1 cellular context compared by ENCODE assay signal in genomic region chr11:72776117-72776843, GRCh38.
TF ChIP-seq lines count a peak whose summit lies in the region.

No MANE protein-coding gene starts in this region.

TF ChIP-seq in K562, 482 proteins besides CTCF, POLR2A, EP300 and RAD21 (continued from another document and continues in another):
- TF ChIP-seq ZNF609 (CRISPR knock-in tag; IDR thresholded peaks at IDR 0.05; ENCODE audit: borderline replicate concordance) (no peak), LCOR (CRISPR knock-in tag; IDR thresholded peaks at IDR 0.05) (peak; percentile 93; the same call in 1 of the 2 replicates), ZNF41 (CRISPR knock-in tag; conservative IDR thresholded peaks at IDR 0.05) (peak; percentile 73; the same call in 1 of the 2 replicates), PHF8 (IDR thresholded peaks at IDR 0.05; ENCODE audit: borderline replicate concordance, low read length) (peak; percentile 48; the same call in 1 of the 2 replicates), ZNF830 (CRISPR knock-in tag; IDR thresholded peaks at IDR 0.05) (no peak), KLF10 (CRISPR knock-in tag; IDR thresholded peaks at IDR 0.05) (no peak), CEBPB (tag; IDR thresholded peaks at IDR 0.05) (peak; percentile 73), E2F6 (IDR thresholded peaks at IDR 0.05; ENCODE audit: borderline replicate concordance in 1 of 2, extremely low read depth in 1 of 2, insufficient read depth in 1 of 2, insufficient read length in 1 of 2, low read depth in 1 of 2, low read length in 1 of 2, poor library complexity in 1 of 2, severe bottlenecking in 1 of 2) (no peak), ZNF76 (CRISPR knock-in tag; IDR thresholded peaks at IDR 0.05; ENCODE audit: borderline replicate concordance) (peak; percentile 71; the same call in 1 of the 2 replicates), CUX1 (CRISPR knock-in tag; IDR thresholded peaks at IDR 0.05) (peak; percentile 89), ZFP36 (IDR thresholded peaks at IDR 0.05; ENCODE audit: low read depth, low read length, partially characterized antibody) (peak; percentile 4), NBN (IDR thresholded peaks at IDR 0.05; ENCODE audit: low read depth) (0 out of 2 replicates have a peak, but pooled peaks have one; percentile 56), NFXL1 (CRISPR knock-in tag; IDR thresholded peaks at IDR 0.05) (peak; percentile 79; the same call in 1 of the 2 replicates), FOSL1 (tag; conservative IDR thresholded peaks at IDR 0.05) (peak; percentile 80), HNRNPL (IDR thresholded peaks at IDR 0.05; ENCODE audit: low read depth, low read length) (peak; percentile 63; the same call in 1 of the 2 replicates), TBP (optimal IDR thresholded peaks at IDR 0.05; ENCODE audit: low read depth, low read length) (peak; percentile 37), THRA (IDR thresholded peaks at IDR 0.05) (no peak), ZNF780A (CRISPR knock-in tag; IDR thresholded peaks at IDR 0.05) (no peak), ZNF644 (tag; IDR thresholded peaks at IDR 0.05; ENCODE audit: low read depth) (0 out of 2 replicates have a peak, but pooled peaks have one; percentile 52), HMBOX1 (IDR thresholded peaks at IDR 0.05) (peak; percentile 79), ZNF584 (CRISPR knock-in tag; IDR thresholded peaks at IDR 0.05; ENCODE audit: low read depth) (peak; percentile 86), TFAP4 (CRISPR knock-in tag; IDR thresholded peaks at IDR 0.05; ENCODE audit: borderline replicate concordance) (peak; percentile 97), MTA2 (IDR thresholded peaks at IDR 0.05; ENCODE audit: low read depth) (peak; percentile 69), NCOA1 (IDR thresholded peaks at IDR 0.05; ENCODE audit: low read depth) (peak; percentile 74; the same call in 1 of the 2 replicates), ZNF583 (CRISPR knock-in tag; IDR thresholded peaks at IDR 0.05) (peak; percentile 36), ATF7 (IDR thresholded peaks at IDR 0.05) (peak; percentile 95), ZNF707 (CRISPR knock-in tag; conservative IDR thresholded peaks at IDR 0.05) (no peak; the same call in 1 of the 2 replicates), RNF2 (IDR thresholded peaks at IDR 0.05) (peak; percentile 77), CREBBP (IDR thresholded peaks at IDR 0.05; ENCODE audit: low read depth, low read length) (no peak), NFE2 (IDR thresholded peaks at IDR 0.05; ENCODE audit: low read depth) (peak; percentile 97), TBL1XR1 (IDR thresholded peaks at IDR 0.05; ENCODE audit: low read length in 2 of 2) (peak; percentile 52 to 54; a peak in 2 of 4 replicates), ZNF316 (IDR thresholded peaks at IDR 0.05) (peak; percentile 92), SMARCA4 (IDR thresholded peaks at IDR 0.05) (peak; percentile 94), NFIC (IDR thresholded peaks at IDR 0.05) (peak; percentile 92), RNF219 (CRISPR knock-in tag; IDR thresholded peaks at IDR 0.05) (0 out of 2 replicates have a peak, but pooled peaks have one; percentile 54), POLR2AphosphoS2 (IDR thresholded peaks at IDR 0.05; ENCODE audit: low read length) (no peak), HDAC3 (IDR thresholded peaks at IDR 0.05; ENCODE audit: borderline replicate concordance, partially characterized antibody) (no peak), ZNF197 (CRISPR knock-in tag; IDR thresholded peaks at IDR 0.05; ENCODE audit: low read depth) (peak; percentile 79; the same call in 1 of the 2 replicates), XRCC3 (IDR thresholded peaks at IDR 0.05) (no peak), SMAD1 (IDR thresholded peaks at IDR 0.05; ENCODE audit: low read depth, low read length, partially characterized antibody) (peak; percentile 22), MYNN (IDR thresholded peaks at IDR 0.05) (peak; percentile 95), MYNN (CRISPR knock-in tag; IDR thresholded peaks at IDR 0.05) (no peak), ETV5 (CRISPR knock-in tag; IDR thresholded peaks at IDR 0.05; ENCODE audit: low read depth) (0 out of 2 replicates have a peak, but pooled peaks have one; percentile 34), ZNF778 (CRISPR knock-in tag; IDR thresholded peaks at IDR 0.05) (no peak), ZNF589 (CRISPR knock-in tag; IDR thresholded peaks at IDR 0.05; ENCODE audit: low read depth) (peak; percentile 85), MECOM (CRISPR knock-in tag; IDR thresholded peaks at IDR 0.05) (0 out of 2 replicates have a peak, but pooled peaks have one; percentile 58), BACH1 (tag; IDR thresholded peaks at IDR 0.05) (0 out of 2 replicates have a peak, but pooled peaks have one; percentile 49), SRSF1 (IDR thresholded peaks at IDR 0.05; ENCODE audit: low read depth, low read length) (no peak), ESRRA (IDR thresholded peaks at IDR 0.05; ENCODE audit: borderline replicate concordance, low read depth) (peak; percentile 86), NCOR1 (IDR thresholded peaks at IDR 0.05) (peak; percentile 86), KLF1 (tag; IDR thresholded peaks at IDR 0.05) (peak; percentile 54; the same call in 1 of the 2 replicates), DEAF1 (CRISPR knock-in tag; IDR thresholded peaks at IDR 0.05) (no peak), SMARCA5 (IDR thresholded peaks at IDR 0.05) (peak; percentile 95), GTF2E2 (tag; IDR thresholded peaks at IDR 0.05) (no peak)
